23 cellular contexts compared by ENCODE assay signal in genomic region chrX:13894888-13895564, GRCh38.
A peak's percentile ranks its signal among the peaks of the same experiment; 100 is the strongest.
DNase-seq lines count a peak whose midpoint lies in the region; ATAC-seq and TF ChIP-seq lines count a peak whose summit lies in the region.
"Had no signal": no experiment of that assay in that cellular context is flagged by ENCODE, and none has a peak within 500 bp of the region (broad histone marks: within the 10 kb centered on the region; RNA-seq: fewer than 3 reads in every experiment).

No MANE protein-coding gene starts in this region.

- no peak overlapping the region for H2AFZ ChIP-seq in IMR-90 (replicated peaks; ENCODE audit: low read length, poor library complexity)

- no peak overlapping the region for H4K5ac ChIP-seq in IMR-90 (ENCODE audit: low read depth, low read length)

- no peak overlapping the region for H3K4ac ChIP-seq in IMR-90 (ENCODE audit: low read depth, low read length)

- no TSS peak for BruUV-seq in IMR-90 (replicated peaks; lab: Mats Ljungman, UMichigan)

- H3K4me3 ChIP-seq in IMR-90 (ENCODE audit: insufficient read depth, low read depth, low read length): no peak overlapping the region
- H3K4me3 ChIP-seq in breast epithelium: no peak overlapping the region
- H3K4me3 ChIP-seq: cardiac muscle cell, MG63 had no signal

- H3K36me3 ChIP-seq in IMR-90 (ENCODE audit: control insufficient read depth, insufficient read depth, low read length): no peaks in the 10 kb centered on the region
- H3K36me3 ChIP-seq in breast epithelium: no peaks in the 10 kb centered on the region
- H3K36me3 ChIP-seq: cardiac muscle cell, MG63 had no signal

- no peak for TF ChIP-seq RAD21 in IMR-90 (IDR thresholded peaks at IDR 0.05; ENCODE audit: low read length)

- no peak overlapping the region for H2BK20ac ChIP-seq in IMR-90 (ENCODE audit: low read depth, low read length)

- ATAC-seq in IMR-90 (ENCODE audit: low read depth) (no peak), GM18873 (IDR thresholded peaks at IDR 0.05; ENCODE audit: low FRiP score, unreplicated experiment) (no peak), GM21381 (IDR thresholded peaks at IDR 0.05; ENCODE audit: unreplicated experiment) (no peak)
- ATAC-seq: activated T-helper 17 cell treated with anti-CD3 and anti-CD28 coated beads, Interleukin-2, amount 50 U/mL, for 72 hours had no signal

- H2AK9ac ChIP-seq in IMR-90 (replicated peaks; ENCODE audit: low read depth, low read length, poor library complexity): no peak overlapping the region

- no peak overlapping the region for H3K27ac Mint-ChIP-seq in activated T-helper 2 cell treated with anti-CD3 and anti-CD28 coated beads, Interferon-gamma antibody, Interleukin-2, Interleukin-4, amounts not matched to agents 10 μg/mL and 5 μg/mL and 100 μg/mL, durations not matched to agents 14 hours and 24 hours and 36 hours
- H3K27ac Mint-ChIP-seq: activated naive CD8-positive, alpha-beta T cell treated with anti-CD3 and anti-CD28 coated beads, Interleukin-2, amount 10 ng/mL, durations not matched to agents 7 days and 5 days; activated T-helper 17 cell treated with anti-CD3 and anti-CD28 coated beads, Interleukin-2, amount 50 U/mL, for 72 hours; CD4-positive, alpha-beta T cell; memory B cell had no signal

- no peak for TF ChIP-seq POLR2A in IMR-90 (IDR thresholded peaks at IDR 0.05; ENCODE audit: low read depth, low read length)
- TF ChIP-seq POLR2A in breast epithelium (IDR thresholded peaks at IDR 0.05): no peak

- no peak overlapping the region for H4K91ac ChIP-seq in IMR-90 (ENCODE audit: insufficient read depth, low read depth, low read length)

- no peak overlapping the region for H2BK5ac ChIP-seq in IMR-90 (ENCODE audit: low read depth, low read length, poor library complexity, severe bottlenecking)

- no peaks in the 10 kb centered on the region for H3K9me3 Mint-ChIP-seq in activated T-helper 2 cell treated with anti-CD3 and anti-CD28 coated beads, Interferon-gamma antibody, Interleukin-2, Interleukin-4, amounts not matched to agents 10 μg/mL and 5 μg/mL and 100 μg/mL, durations not matched to agents 14 hours and 24 hours and 36 hours
- H3K9me3 Mint-ChIP-seq: activated naive CD8-positive, alpha-beta T cell treated with anti-CD3 and anti-CD28 coated beads, Interleukin-2, amount 10 ng/mL, durations not matched to agents 7 days and 5 days; activated T-helper 17 cell treated with anti-CD3 and anti-CD28 coated beads, Interleukin-2, amount 50 U/mL, for 72 hours; CD4-positive, alpha-beta T cell; memory B cell had no signal

- H3K4me3 Mint-ChIP-seq in activated T-helper 2 cell treated with anti-CD3 and anti-CD28 coated beads, Interferon-gamma antibody, Interleukin-2, Interleukin-4, amounts not matched to agents 10 μg/mL and 5 μg/mL and 100 μg/mL, durations not matched to agents 14 hours and 24 hours and 36 hours (ENCODE audit: low read depth): no peak overlapping the region
- H3K4me3 Mint-ChIP-seq: activated naive CD8-positive, alpha-beta T cell treated with anti-CD3 and anti-CD28 coated beads, Interleukin-2, amount 10 ng/mL, durations not matched to agents 7 days and 5 days; activated T-helper 17 cell treated with anti-CD3 and anti-CD28 coated beads, Interleukin-2, amount 50 U/mL, for 72 hours; CD4-positive, alpha-beta T cell; memory B cell had no signal

- no peak overlapping the region for H3K18ac ChIP-seq in IMR-90 (ENCODE audit: low read depth, low read length)

- TF ChIP-seq CTCF in IMR-90 (conservative IDR thresholded peaks at IDR 0.05; ENCODE audit: low read depth, low read length): no peak
- no peak for TF ChIP-seq CTCF in breast epithelium (IDR thresholded peaks at IDR 0.05)

- no peak overlapping the region for H2BK15ac ChIP-seq in IMR-90 (ENCODE audit: low read depth, low read length)

- H3K4me1 ChIP-seq in IMR-90 (ENCODE audit: control insufficient read depth, insufficient read depth, low read length) (no peaks in the 10 kb centered on the region), breast epithelium (peaks cover 0 to 4% of the 10 kb centered on the region in 2 donors)

- H3K27me3 ChIP-seq in IMR-90 (ENCODE audit: control insufficient read depth, insufficient read depth, low read length): peaks cover 7% of the 10 kb centered on the region; the same call in 1 of the 2 replicates
- H3K27me3 ChIP-seq in breast epithelium: peaks cover 0 to 46% of the 10 kb centered on the region in 2 donors
- H3K27me3 ChIP-seq in layer of hippocampus (ENCODE audit: control insufficient read depth, insufficient read depth, low read length): no peaks in the 10 kb centered on the region
- H3K27me3 ChIP-seq: cardiac muscle cell, MG63 had no signal

- H3K79me1 ChIP-seq in IMR-90 (ENCODE audit: low read depth in 1 of 2, low read length in 2 of 2): no peaks in the 10 kb centered on the region

- no peaks in the 10 kb centered on the region for H3K9me3 ChIP-seq in IMR-90 (ENCODE audit: control insufficient read depth, insufficient read depth, low read length)
- no peaks in the 10 kb centered on the region for H3K9me3 ChIP-seq in breast epithelium
- H3K9me3 ChIP-seq: MG63, SK-N-SH had no signal

- CTCF ChIA-PET in IMR-90 (lab: Yijun Ruan, JAX): no interaction called here

- no peak overlapping the region for H3K4me2 ChIP-seq in IMR-90 (ENCODE audit: low read depth, low read length)
- H3K4me2 ChIP-seq: SK-N-SH had no signal

- WGBS in IMR-90 (ENCODE audit: extremely low coverage in 2 of 2, insufficient read length in 1 of 2), 2 experiments: no CpG with 5 or more reads among the region's 5 CpGs

- in situ Hi-C loops in IMR-90 (cut with MboI; ENCODE audit: low sequenced_read_pairs): no loop called here

- H2BK120ac ChIP-seq in IMR-90 (ENCODE audit: low read depth, low read length): no peak overlapping the region

- H3K4me1 Mint-ChIP-seq in activated T-helper 2 cell treated with anti-CD3 and anti-CD28 coated beads, Interferon-gamma antibody, Interleukin-2, Interleukin-4, amounts not matched to agents 10 μg/mL and 5 μg/mL and 100 μg/mL, durations not matched to agents 14 hours and 24 hours and 36 hours (ENCODE audit: low read depth): no peaks in the 10 kb centered on the region
- H3K4me1 Mint-ChIP-seq: activated naive CD8-positive, alpha-beta T cell treated with anti-CD3 and anti-CD28 coated beads, Interleukin-2, amount 10 ng/mL, durations not matched to agents 7 days and 5 days; activated T-helper 17 cell treated with anti-CD3 and anti-CD28 coated beads, Interleukin-2, amount 50 U/mL, for 72 hours; memory B cell had no signal

- POLR2A ChIA-PET in IMR-90 (lab: Charles Lee; ENCODE audit: unreplicated experiment): no interaction called here

- H3K14ac ChIP-seq in IMR-90 (replicated peaks; ENCODE audit: low read depth, low read length): no peak overlapping the region

- H3K9me1 ChIP-seq in IMR-90 (ENCODE audit: insufficient read depth, low read length): no peaks in the 10 kb centered on the region

- H4K8ac ChIP-seq in IMR-90 (ENCODE audit: low read depth in 2 of 2, low read length in 2 of 2): no peak overlapping the region

- no peak overlapping the region for H3K23ac ChIP-seq in IMR-90 (ENCODE audit: low read depth, low read length)

- H3K56ac ChIP-seq in IMR-90 (ENCODE audit: extremely low read depth, insufficient read depth, low read length): no peak overlapping the region

- no peaks in the 10 kb centered on the region for H3K36me3 Mint-ChIP-seq in activated T-helper 2 cell treated with anti-CD3 and anti-CD28 coated beads, Interferon-gamma antibody, Interleukin-2, Interleukin-4, amounts not matched to agents 10 μg/mL and 5 μg/mL and 100 μg/mL, durations not matched to agents 14 hours and 24 hours and 36 hours (ENCODE audit: low read depth)
- H3K36me3 Mint-ChIP-seq: activated naive CD8-positive, alpha-beta T cell treated with anti-CD3 and anti-CD28 coated beads, Interleukin-2, amount 10 ng/mL, durations not matched to agents 7 days and 5 days; memory B cell had no signal

- H3K27ac ChIP-seq in IMR-90 (ENCODE audit: insufficient read depth, low read length) (no peak overlapping the region), breast epithelium (peak overlapping the region; percentile 28 to 73), layer of hippocampus (ENCODE audit: low read depth, low read length) (peak overlapping the region; percentile 13), temporal lobe (ENCODE audit: low read depth, low read length) (peak overlapping the region; percentile 80)
- H3K27ac ChIP-seq: cardiac muscle cell had no signal

- DNase-seq in IMR-90: peak; percentile 18
- DNase-seq in breast epithelium (ENCODE audit: low spot score in 2 of 2): no peak
- DNase-seq in activated T-helper 2 cell treated with anti-CD3 and anti-CD28 coated beads, Interferon-gamma antibody, Interleukin-2, Interleukin-4, amounts not matched to agents 10 μg/mL and 5 μg/mL and 100 μg/mL, durations not matched to agents 14 hours and 24 hours and 36 hours (ENCODE audit: low spot score): no peak
- DNase-seq in SIG-M5 (lab: John Stamatoyannopoulos, UW): no peak
- DNase-seq: activated CD8-positive, alpha-beta memory T cell treated with anti-CD3 and anti-CD28 coated beads, Interleukin-2, amount 50 U/mL, for 4 hours; activated naive CD8-positive, alpha-beta T cell treated with anti-CD3 and anti-CD28 coated beads, Interleukin-2, amount 10 ng/mL, durations not matched to agents 7 days and 5 days; CD4-positive, alpha-beta T cell; DMS153; GDM1; MG63; NCI-H1417; NCI-H2081 treated with DMSO at 0.1 percent for 48 hours; NCI-H446 treated with DMSO at 0.1 percent for 48 hours; nucleus accumbens; SK-N-SH; stimulated activated CD8-positive, alpha-beta memory T cell treated with anti-CD3 and anti-CD28 coated beads, Interleukin-4, amount 100 ng/mL, for 48 hours had no signal

- no peak overlapping the region for H3K9ac ChIP-seq in IMR-90 (ENCODE audit: low read depth, low read length)
- H3K9ac ChIP-seq: SK-N-SH had no signal

- H3K27me3 Mint-ChIP-seq in activated T-helper 2 cell treated with anti-CD3 and anti-CD28 coated beads, Interferon-gamma antibody, Interleukin-2, Interleukin-4, amounts not matched to agents 10 μg/mL and 5 μg/mL and 100 μg/mL, durations not matched to agents 14 hours and 24 hours and 36 hours (ENCODE audit: low read depth): no peaks in the 10 kb centered on the region
- H3K27me3 Mint-ChIP-seq: activated T-helper 17 cell treated with anti-CD3 and anti-CD28 coated beads, Interleukin-2, amount 50 U/mL, for 72 hours; memory B cell had no signal

- intact Hi-C loops in IMR-90 (cut with micrococcal nuclease): no loop called here
- intact Hi-C loops in breast epithelium (cut with DNase I; ENCODE audit: low total_unique reads): no loop called here
- intact Hi-C loops in activated T-helper 2 cell treated with anti-CD3 and anti-CD28 coated beads, Interferon-gamma antibody, Interleukin-2, Interleukin-4, amounts not matched to agents 10 μg/mL and 5 μg/mL and 100 μg/mL, durations not matched to agents 14 hours and 24 hours and 36 hours (cut with micrococcal nuclease): no loop called here

- H4K20me1 ChIP-seq in IMR-90 (ENCODE audit: insufficient read depth, low read length): no peaks in the 10 kb centered on the region

- no peak overlapping the region for H2AK5ac ChIP-seq in IMR-90 (ENCODE audit: low read depth, low read length)

- dilution Hi-C loops in IMR-90 (cut with HindIII; ENCODE audit: low sequenced_read_pairs, unreplicated experiment): no loop called here

TF ChIP-seq in IMR-90, 13 proteins besides CTCF, POLR2A, EP300 and RAD21 (continues in another document):
- no peak for TF ChIP-seq MXI1 (IDR thresholded peaks at IDR 0.05; ENCODE audit: borderline replicate concordance, low read depth, low read length)
- TF ChIP-seq CEBPB (IDR thresholded peaks at IDR 0.05; ENCODE audit: low read depth, low read length): peak; percentile 27; the same call in 1 of the 2 replicates
